ENCODE assay signal across 19 cellular contexts in genomic region chr9:80839821-80840670, GRCh38.
"Had no signal": no experiment of that assay in that cellular context is flagged by ENCODE, and none has a peak within 500 bp of the region (broad histone marks: within the 10 kb centered on the region; RNA-seq: fewer than 3 reads in every experiment).

No MANE protein-coding gene starts in this region.

- H3K9me3 ChIP-seq: adrenal gland, tibial nerve had no signal

- FAIRE-seq: frontal cortex, urothelium cell line had no signal

- H3K4me3 ChIP-seq: adrenal gland, dorsolateral prefrontal cortex, tibial nerve had no signal

- H3K27me3 ChIP-seq: adrenal gland, dorsolateral prefrontal cortex, tibial nerve had no signal

- ATAC-seq: activated CD4-positive, alpha-beta T cell treated with anti-CD3 and anti-CD28 coated beads for 36 hours; activated naive CD4-positive, alpha-beta T cell treated with anti-CD3 and anti-CD28 coated beads, Interleukin-2, amount 50 U/mL, for 72 hours; stimulated activated naive CD8-positive, alpha-beta T cell treated with anti-CD3 and anti-CD28 coated beads, Interleukin-15, Interleukin-2, amounts not matched to agents 100 U/mL and 50 U/mL, for 24 hours; WTC11 had no signal

- H3K4me1 ChIP-seq: adrenal gland had no signal

- H3K27ac ChIP-seq: adrenal gland, dorsolateral prefrontal cortex, tibial nerve had no signal

- H3K36me3 Mint-ChIP-seq: activated naive CD4-positive, alpha-beta T cell treated with anti-CD3 and anti-CD28 coated beads, Interleukin-2, amount 50 U/mL, for 72 hours; brain; WTC11 had no signal

- H3K27ac Mint-ChIP-seq: activated CD4-positive, alpha-beta T cell treated with anti-CD3 and anti-CD28 coated beads for 36 hours; activated naive CD4-positive, alpha-beta T cell treated with anti-CD3 and anti-CD28 coated beads, Interleukin-2, amount 50 U/mL, for 72 hours; activated T-helper 1 cell treated with anti-CD3 and anti-CD28 coated beads, Interleukin-12 subunit alpha, Interleukin-12 subunit beta, Interleukin-2, Interleukin-4 antibody, amounts not matched to agents 30 ng/mL and 10 ng/mL and 1 ng/mL, durations not matched to agents 14 hours and 24 hours and 36 hours; brain; WTC11 had no signal

- H3K4me1 Mint-ChIP-seq: activated CD4-positive, alpha-beta T cell treated with anti-CD3 and anti-CD28 coated beads for 36 hours had no signal

- H3K36me3 ChIP-seq: adrenal gland, tibial nerve had no signal

- DNase-seq: activated CD4-positive, alpha-beta T cell treated with anti-CD3 and anti-CD28 coated beads for 36 hours; activated CD4-positive, alpha-beta T cell treated with anti-CD3 and anti-CD28 coated beads, Interleukin-2, amount 50 U/mL, for 48 hours; activated gamma-delta T cell treated with Interleukin-2 at 50 U/mL for 16 hours; activated T-cell treated with anti-CD3 and anti-CD28 coated beads for 4 hours; adrenal gland; caudate nucleus; dorsolateral prefrontal cortex; hypothalamus; islet precursor cell; occipital lobe; retina; stimulated activated naive CD8-positive, alpha-beta T cell treated with anti-CD3 and anti-CD28 coated beads, Interleukin-15, Interleukin-2, amounts not matched to agents 100 U/mL and 50 U/mL, for 24 hours had no signal

- H3K4me3 Mint-ChIP-seq: activated CD4-positive, alpha-beta T cell treated with anti-CD3 and anti-CD28 coated beads for 36 hours; activated T-helper 1 cell treated with anti-CD3 and anti-CD28 coated beads, Interleukin-12 subunit alpha, Interleukin-12 subunit beta, Interleukin-2, Interleukin-4 antibody, amounts not matched to agents 30 ng/mL and 10 ng/mL and 1 ng/mL, durations not matched to agents 14 hours and 24 hours and 36 hours; brain; WTC11 had no signal

- H3K27me3 Mint-ChIP-seq: activated CD4-positive, alpha-beta T cell treated with anti-CD3 and anti-CD28 coated beads for 36 hours; brain had no signal
